ENCODE assay signal across 8 cellular contexts in genomic region chr12:106956048-106956935, GRCh38.
A peak's percentile ranks its signal among the peaks of the same experiment; 100 is the strongest.
DNase-seq lines count a peak whose midpoint lies in the region; ATAC-seq and TF ChIP-seq lines count a peak whose summit lies in the region.

No MANE protein-coding gene starts in this region.

- H3K4me3 ChIP-seq in BLaER1 (peak overlapping the region; percentile 79), mucosa of rectum (ENCODE audit: low read length in 2 of 2) (peak overlapping the region; percentile 95 to 98)

- ATAC-seq in HG03457 (IDR thresholded peaks at IDR 0.05; ENCODE audit: unreplicated experiment) = peak; percentile 20

- H3K9me3 ChIP-seq in BLaER1 (peaks cover 5% of the 10 kb centered on the region; the same call in 1 of the 2 replicates), mucosa of rectum (ENCODE audit: control insufficient read depth in 2 of 2, low read length in 2 of 2) (no peaks in the 10 kb centered on the region)

- peaks cover 15% of the 10 kb centered on the region; the same call in 1 of the 2 replicates for H3K36me3 ChIP-seq in BLaER1
- H3K36me3 ChIP-seq in mucosa of rectum (ENCODE audit: control insufficient read depth in 2 of 2, insufficient read depth in 2 of 2, low read length in 2 of 2) = peaks cover 0 to 4% of the 10 kb centered on the region in 2 donors

- DNase-seq in NOMO-1 (lab: John Stamatoyannopoulos, UW; ENCODE audit: unreplicated experiment in 2 of 2) (peak; percentile 32 to 45), erythroblast (lab: John Stamatoyannopoulos, UW) (peak; percentile 72 to 73)
- DNase-seq in activated T-cell treated with anti-CD3 and anti-CD28 coated beads, Interleukin-2, amount 50 U/mL, for 1 hour = peak; percentile 43
- DNase-seq in stimulated activated CD8-positive, alpha-beta memory T cell treated with anti-CD3 and anti-CD28 coated beads, Interleukin-4, amount 100 ng/mL, for 48 hours = peak; percentile 73

- H3K4me1 ChIP-seq in BLaER1 = peaks cover 33% of the 10 kb centered on the region
- H3K4me1 ChIP-seq in mucosa of rectum (ENCODE audit: control insufficient read depth in 2 of 2, insufficient read depth in 2 of 2, low read length in 2 of 2) = peaks cover 0 to 16% of the 10 kb centered on the region in 2 donors

- H3K27ac ChIP-seq in BLaER1 (peak overlapping the region; percentile 90), mucosa of rectum (ENCODE audit: low read depth in 2 of 2, low read length in 2 of 2) (peak overlapping the region; percentile 93 to 95)

- peak overlapping the region; percentile 88 for H3K9ac ChIP-seq in BLaER1
- H3K9ac ChIP-seq in mucosa of rectum (ENCODE audit: low read depth in 1 of 2, low read length in 2 of 2) = peak overlapping the region; percentile 92 to 97

- TF ChIP-seq POLR2A in GM19193 (IDR thresholded peaks at IDR 0.05; ENCODE audit: extremely low read depth, insufficient read depth, insufficient read length) (peak; percentile 37), erythroblast (IDR thresholded peaks at IDR 0.05; ENCODE audit: low read length) (peak; percentile 26)

- H3K27me3 ChIP-seq in BLaER1 = no peaks in the 10 kb centered on the region
- no peaks in the 10 kb centered on the region for H3K27me3 ChIP-seq in mucosa of rectum (ENCODE audit: control insufficient read depth in 2 of 2, insufficient read depth in 2 of 2, low read length in 2 of 2)

- peak overlapping the region; percentile 72 for H3K4me2 ChIP-seq in BLaER1

- peaks cover 31% of the 10 kb centered on the region for H4K20me1 ChIP-seq in BLaER1

Comparison
In these comparisons a context has a peak if more than half of its experiments do, and no peak if none do; other contexts are left out.
1. Peak in every context shown above with its lines: DNase-seq, ATAC-seq, H3K4me3 ChIP-seq and H3K27ac ChIP-seq.